ENCODE assay signal across 1 cellular context in the genomic region with DNA sequence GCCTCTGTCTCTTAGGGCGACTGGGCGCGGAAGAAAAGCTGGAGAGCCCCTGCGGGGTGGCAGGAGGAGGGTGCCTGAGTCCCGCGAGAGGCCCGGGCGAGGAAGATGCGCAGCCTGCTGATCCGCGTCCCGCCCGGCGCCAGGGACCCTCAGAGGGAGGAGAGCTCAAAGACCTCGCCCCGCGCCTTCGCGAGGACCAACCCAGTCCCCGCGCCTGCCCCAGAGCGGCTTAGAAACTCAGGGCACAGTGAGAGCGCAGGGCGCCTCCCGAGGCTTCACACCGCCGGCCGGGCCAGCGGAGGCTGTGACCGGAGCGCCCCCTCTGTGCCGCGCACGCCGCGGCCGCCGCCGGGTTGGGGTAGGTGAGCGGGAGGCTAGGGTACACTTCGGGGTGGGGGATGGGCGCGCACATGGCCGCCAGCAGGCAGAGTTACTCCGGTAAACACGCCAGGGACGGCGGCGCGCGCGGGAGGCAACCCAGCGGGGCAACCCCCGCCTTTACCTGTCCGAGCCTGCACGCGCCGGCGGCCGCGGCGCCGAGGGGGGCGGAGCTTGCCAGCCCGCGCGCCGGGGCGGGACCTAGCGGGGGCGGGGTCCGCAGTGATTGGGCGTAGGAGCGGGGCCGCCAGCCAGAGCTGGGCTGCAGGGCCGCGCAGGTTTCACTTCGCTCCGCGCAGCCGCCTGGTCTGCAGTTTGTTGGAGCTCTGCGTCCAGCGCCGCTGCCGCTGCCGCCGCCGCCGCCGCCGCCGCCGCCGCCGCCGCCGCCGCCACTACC.
TF ChIP-seq lines count a peak whose summit lies in the region.

A gene with protein sequence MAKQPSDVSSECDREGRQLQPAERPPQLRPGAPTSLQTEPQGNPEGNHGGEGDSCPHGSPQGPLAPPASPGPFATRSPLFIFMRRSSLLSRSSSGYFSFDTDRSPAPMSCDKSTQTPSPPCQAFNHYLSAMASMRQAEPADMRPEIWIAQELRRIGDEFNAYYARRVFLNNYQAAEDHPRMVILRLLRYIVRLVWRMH (plus strand): TSS at position 662 of the 775 bp plus-strand sequence. CDS start 2,832 bp downstream, outside the sequence.

TF ChIP-seq in HepG2, 621 proteins besides CTCF, POLR2A, EP300 and RAD21 (continued from another document and continues in another):
- TF ChIP-seq, protein P1, sequence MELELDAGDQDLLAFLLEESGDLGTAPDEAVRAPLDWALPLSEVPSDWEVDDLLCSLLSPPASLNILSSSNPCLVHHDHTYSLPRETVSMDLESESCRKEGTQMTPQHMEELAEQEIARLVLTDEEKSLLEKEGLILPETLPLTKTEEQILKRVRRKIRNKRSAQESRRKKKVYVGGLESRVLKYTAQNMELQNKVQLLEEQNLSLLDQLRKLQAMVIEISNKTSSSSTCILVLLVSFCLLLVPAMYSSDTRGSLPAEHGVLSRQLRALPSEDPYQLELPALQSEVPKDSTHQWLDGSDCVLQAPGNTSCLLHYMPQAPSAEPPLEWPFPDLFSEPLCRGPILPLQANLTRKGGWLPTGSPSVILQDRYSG (CRISPR knock-in tag; IDR thresholded peaks at IDR 0.05) = peak; percentile 95
- TF ChIP-seq ZBTB42 (CRISPR knock-in tag; IDR thresholded peaks at IDR 0.05) (peak; percentile 86; the same call in 1 of the 2 replicates), RBFOX2 (IDR thresholded peaks at IDR 0.05; ENCODE audit: low read depth, low read length) (peak; percentile 90), FOXM1 (CRISPR knock-in tag; IDR thresholded peaks at IDR 0.05) (no peak), NCOA5 (CRISPR knock-in tag; IDR thresholded peaks at IDR 0.05) (no peak), BRD4 (CRISPR knock-in tag; IDR thresholded peaks at IDR 0.05) (peak; percentile 73), HOXA3 (CRISPR knock-in tag; IDR thresholded peaks at IDR 0.05) (peak; percentile 95), HDAC2 (CRISPR knock-in tag; IDR thresholded peaks at IDR 0.05) (peak; percentile 76), AHR (CRISPR knock-in tag; IDR thresholded peaks at IDR 0.05) (peak; percentile 88; the same call in 1 of the 2 replicates), ZNF230 (CRISPR knock-in tag; IDR thresholded peaks at IDR 0.05) (peak; percentile 92), ZSCAN25 (CRISPR knock-in tag; IDR thresholded peaks at IDR 0.05) (peak; percentile 81), SP140L (CRISPR knock-in tag; IDR thresholded peaks at IDR 0.05; ENCODE audit: borderline replicate concordance) (no peak), TAF15 (IDR thresholded peaks at IDR 0.05; ENCODE audit: low read depth, low read length, poor library complexity, severe bottlenecking) (no peak), ZNF354B (CRISPR knock-in tag; IDR thresholded peaks at IDR 0.05) (no peak), JUN (CRISPR knock-in tag; IDR thresholded peaks at IDR 0.05) (peak; percentile 88), ZBTB21 (CRISPR knock-in tag; IDR thresholded peaks at IDR 0.05) (no peak), ZNF24 (IDR thresholded peaks at IDR 0.05) (no peak), HES4 (CRISPR knock-in tag; IDR thresholded peaks at IDR 0.05; ENCODE audit: borderline replicate concordance) (peak; percentile 86), NR2F1 (CRISPR knock-in tag; IDR thresholded peaks at IDR 0.05) (no peak), RBM22 (optimal IDR thresholded peaks at IDR 0.05; ENCODE audit: low read length) (no peak), HDAC6 (IDR thresholded peaks at IDR 0.05; ENCODE audit: low read depth, low read length) (no peak), ZNF30 (CRISPR knock-in tag; IDR thresholded peaks at IDR 0.05) (peak; percentile 86; the same call in 1 of the 2 replicates), ZNF569 (CRISPR knock-in tag; IDR thresholded peaks at IDR 0.05; ENCODE audit: borderline replicate concordance) (peak; percentile 98; the same call in 1 of the 2 replicates), MED1 (CRISPR knock-in tag; IDR thresholded peaks at IDR 0.05) (peak; percentile 92), SSRP1 (CRISPR knock-in tag; IDR thresholded peaks at IDR 0.05) (no peak), PHF20 (CRISPR knock-in tag; IDR thresholded peaks at IDR 0.05) (peak; percentile 71), POLR2AphosphoS5 (IDR thresholded peaks at IDR 0.05; ENCODE audit: low read depth, low read length) (peak; percentile 88), KLF13 (CRISPR knock-in tag; IDR thresholded peaks at IDR 0.05) (no peak)
- TF ChIP-seq, protein P2, sequence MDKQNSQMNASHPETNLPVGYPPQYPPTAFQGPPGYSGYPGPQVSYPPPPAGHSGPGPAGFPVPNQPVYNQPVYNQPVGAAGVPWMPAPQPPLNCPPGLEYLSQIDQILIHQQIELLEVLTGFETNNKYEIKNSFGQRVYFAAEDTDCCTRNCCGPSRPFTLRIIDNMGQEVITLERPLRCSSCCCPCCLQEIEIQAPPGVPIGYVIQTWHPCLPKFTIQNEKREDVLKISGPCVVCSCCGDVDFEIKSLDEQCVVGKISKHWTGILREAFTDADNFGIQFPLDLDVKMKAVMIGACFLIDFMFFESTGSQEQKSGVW (CRISPR knock-in tag; IDR thresholded peaks at IDR 0.05; ENCODE audit: borderline replicate concordance) = no peak; the same call in 1 of the 2 replicates
- TF ChIP-seq, protein P3, sequence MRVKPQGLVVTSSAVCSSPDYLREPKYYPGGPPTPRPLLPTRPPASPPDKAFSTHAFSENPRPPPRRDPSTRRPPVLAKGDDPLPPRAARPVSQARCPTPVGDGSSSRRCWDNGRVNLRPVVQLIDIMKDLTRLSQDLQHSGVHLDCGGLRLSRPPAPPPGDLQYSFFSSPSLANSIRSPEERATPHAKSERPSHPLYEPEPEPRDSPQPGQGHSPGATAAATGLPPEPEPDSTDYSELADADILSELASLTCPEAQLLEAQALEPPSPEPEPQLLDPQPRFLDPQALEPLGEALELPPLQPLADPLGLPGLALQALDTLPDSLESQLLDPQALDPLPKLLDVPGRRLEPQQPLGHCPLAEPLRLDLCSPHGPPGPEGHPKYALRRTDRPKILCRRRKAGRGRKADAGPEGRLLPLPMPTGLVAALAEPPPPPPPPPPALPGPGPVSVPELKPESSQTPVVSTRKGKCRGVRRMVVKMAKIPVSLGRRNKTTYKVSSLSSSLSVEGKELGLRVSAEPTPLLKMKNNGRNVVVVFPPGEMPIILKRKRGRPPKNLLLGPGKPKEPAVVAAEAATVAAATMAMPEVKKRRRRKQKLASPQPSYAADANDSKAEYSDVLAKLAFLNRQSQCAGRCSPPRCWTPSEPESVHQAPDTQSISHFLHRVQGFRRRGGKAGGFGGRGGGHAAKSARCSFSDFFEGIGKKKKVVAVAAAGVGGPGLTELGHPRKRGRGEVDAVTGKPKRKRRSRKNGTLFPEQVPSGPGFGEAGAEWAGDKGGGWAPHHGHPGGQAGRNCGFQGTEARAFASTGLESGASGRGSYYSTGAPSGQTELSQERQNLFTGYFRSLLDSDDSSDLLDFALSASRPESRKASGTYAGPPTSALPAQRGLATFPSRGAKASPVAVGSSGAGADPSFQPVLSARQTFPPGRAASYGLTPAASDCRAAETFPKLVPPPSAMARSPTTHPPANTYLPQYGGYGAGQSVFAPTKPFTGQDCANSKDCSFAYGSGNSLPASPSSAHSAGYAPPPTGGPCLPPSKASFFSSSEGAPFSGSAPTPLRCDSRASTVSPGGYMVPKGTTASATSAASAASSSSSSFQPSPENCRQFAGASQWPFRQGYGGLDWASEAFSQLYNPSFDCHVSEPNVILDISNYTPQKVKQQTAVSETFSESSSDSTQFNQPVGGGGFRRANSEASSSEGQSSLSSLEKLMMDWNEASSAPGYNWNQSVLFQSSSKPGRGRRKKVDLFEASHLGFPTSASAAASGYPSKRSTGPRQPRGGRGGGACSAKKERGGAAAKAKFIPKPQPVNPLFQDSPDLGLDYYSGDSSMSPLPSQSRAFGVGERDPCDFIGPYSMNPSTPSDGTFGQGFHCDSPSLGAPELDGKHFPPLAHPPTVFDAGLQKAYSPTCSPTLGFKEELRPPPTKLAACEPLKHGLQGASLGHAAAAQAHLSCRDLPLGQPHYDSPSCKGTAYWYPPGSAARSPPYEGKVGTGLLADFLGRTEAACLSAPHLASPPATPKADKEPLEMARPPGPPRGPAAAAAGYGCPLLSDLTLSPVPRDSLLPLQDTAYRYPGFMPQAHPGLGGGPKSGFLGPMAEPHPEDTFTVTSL (CRISPR knock-in tag; IDR thresholded peaks at IDR 0.05; ENCODE audit: borderline replicate concordance) = peak; percentile 66
- TF ChIP-seq, protein P4, sequence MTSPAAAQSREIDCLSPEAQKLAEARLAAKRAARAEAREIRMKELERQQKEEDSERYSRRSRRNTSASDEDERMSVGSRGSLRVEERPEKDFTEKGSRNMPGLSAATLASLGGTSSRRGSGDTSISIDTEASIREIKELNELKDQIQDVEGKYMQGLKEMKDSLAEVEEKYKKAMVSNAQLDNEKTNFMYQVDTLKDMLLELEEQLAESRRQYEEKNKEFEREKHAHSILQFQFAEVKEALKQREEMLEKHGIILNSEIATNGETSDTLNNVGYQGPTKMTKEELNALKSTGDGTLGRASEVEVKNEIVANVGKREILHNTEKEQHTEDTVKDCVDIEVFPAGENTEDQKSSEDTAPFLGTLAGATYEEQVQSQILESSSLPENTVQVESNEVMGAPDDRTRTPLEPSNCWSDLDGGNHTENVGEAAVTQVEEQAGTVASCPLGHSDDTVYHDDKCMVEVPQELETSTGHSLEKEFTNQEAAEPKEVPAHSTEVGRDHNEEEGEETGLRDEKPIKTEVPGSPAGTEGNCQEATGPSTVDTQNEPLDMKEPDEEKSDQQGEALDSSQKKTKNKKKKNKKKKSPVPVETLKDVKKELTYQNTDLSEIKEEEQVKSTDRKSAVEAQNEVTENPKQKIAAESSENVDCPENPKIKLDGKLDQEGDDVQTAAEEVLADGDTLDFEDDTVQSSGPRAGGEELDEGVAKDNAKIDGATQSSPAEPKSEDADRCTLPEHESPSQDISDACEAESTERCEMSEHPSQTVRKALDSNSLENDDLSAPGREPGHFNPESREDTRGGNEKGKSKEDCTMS (CRISPR knock-in tag; conservative IDR thresholded peaks at IDR 0.05) = no peak
- TF ChIP-seq, protein P5, sequence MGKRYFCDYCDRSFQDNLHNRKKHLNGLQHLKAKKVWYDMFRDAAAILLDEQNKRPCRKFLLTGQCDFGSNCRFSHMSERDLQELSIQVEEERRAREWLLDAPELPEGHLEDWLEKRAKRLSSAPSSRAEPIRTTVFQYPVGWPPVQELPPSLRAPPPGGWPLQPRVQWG (CRISPR knock-in tag; IDR thresholded peaks at IDR 0.05; ENCODE audit: borderline replicate concordance, low read depth) = no peak
- TF ChIP-seq, protein P6, sequence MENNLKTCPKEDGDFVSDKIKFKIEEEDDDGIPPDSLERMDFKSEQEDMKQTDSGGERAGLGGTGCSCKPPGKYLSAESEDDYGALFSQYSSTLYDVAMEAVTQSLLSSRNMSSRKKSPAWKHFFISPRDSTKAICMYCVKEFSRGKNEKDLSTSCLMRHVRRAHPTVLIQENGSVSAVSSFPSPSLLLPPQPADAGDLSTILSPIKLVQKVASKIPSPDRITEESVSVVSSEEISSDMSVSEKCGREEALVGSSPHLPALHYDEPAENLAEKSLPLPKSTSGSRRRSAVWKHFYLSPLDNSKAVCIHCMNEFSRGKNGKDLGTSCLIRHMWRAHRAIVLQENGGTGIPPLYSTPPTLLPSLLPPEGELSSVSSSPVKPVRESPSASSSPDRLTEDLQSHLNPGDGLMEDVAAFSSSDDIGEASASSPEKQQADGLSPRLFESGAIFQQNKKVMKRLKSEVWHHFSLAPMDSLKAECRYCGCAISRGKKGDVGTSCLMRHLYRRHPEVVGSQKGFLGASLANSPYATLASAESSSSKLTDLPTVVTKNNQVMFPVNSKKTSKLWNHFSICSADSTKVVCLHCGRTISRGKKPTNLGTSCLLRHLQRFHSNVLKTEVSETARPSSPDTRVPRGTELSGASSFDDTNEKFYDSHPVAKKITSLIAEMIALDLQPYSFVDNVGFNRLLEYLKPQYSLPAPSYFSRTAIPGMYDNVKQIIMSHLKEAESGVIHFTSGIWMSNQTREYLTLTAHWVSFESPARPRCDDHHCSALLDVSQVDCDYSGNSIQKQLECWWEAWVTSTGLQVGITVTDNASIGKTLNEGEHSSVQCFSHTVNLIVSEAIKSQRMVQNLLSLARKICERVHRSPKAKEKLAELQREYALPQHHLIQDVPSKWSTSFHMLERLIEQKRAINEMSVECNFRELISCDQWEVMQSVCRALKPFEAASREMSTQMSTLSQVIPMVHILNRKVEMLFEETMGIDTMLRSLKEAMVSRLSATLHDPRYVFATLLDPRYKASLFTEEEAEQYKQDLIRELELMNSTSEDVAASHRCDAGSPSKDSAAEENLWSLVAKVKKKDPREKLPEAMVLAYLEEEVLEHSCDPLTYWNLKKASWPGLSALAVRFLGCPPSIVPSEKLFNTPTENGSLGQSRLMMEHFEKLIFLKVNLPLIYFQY (CRISPR knock-in tag; IDR thresholded peaks at IDR 0.05; ENCODE audit: borderline replicate concordance) = peak; percentile 87; the same call in 1 of the 2 replicates
- TF ChIP-seq, protein P7, sequence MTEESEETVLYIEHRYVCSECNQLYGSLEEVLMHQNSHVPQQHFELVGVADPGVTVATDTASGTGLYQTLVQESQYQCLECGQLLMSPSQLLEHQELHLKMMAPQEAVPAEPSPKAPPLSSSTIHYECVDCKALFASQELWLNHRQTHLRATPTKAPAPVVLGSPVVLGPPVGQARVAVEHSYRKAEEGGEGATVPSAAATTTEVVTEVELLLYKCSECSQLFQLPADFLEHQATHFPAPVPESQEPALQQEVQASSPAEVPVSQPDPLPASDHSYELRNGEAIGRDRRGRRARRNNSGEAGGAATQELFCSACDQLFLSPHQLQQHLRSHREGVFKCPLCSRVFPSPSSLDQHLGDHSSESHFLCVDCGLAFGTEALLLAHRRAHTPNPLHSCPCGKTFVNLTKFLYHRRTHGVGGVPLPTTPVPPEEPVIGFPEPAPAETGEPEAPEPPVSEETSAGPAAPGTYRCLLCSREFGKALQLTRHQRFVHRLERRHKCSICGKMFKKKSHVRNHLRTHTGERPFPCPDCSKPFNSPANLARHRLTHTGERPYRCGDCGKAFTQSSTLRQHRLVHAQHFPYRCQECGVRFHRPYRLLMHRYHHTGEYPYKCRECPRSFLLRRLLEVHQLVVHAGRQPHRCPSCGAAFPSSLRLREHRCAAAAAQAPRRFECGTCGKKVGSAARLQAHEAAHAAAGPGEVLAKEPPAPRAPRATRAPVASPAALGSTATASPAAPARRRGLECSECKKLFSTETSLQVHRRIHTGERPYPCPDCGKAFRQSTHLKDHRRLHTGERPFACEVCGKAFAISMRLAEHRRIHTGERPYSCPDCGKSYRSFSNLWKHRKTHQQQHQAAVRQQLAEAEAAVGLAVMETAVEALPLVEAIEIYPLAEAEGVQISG (CRISPR knock-in tag; IDR thresholded peaks at IDR 0.05) = peak; percentile 91
- TF ChIP-seq, protein P8, sequence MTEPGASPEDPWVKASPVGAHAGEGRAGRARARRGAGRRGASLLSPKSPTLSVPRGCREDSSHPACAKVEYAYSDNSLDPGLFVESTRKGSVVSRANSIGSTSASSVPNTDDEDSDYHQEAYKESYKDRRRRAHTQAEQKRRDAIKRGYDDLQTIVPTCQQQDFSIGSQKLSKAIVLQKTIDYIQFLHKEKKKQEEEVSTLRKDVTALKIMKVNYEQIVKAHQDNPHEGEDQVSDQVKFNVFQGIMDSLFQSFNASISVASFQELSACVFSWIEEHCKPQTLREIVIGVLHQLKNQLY (CRISPR knock-in tag; IDR thresholded peaks at IDR 0.05) = peak; percentile 72
- TF ChIP-seq, protein P9, sequence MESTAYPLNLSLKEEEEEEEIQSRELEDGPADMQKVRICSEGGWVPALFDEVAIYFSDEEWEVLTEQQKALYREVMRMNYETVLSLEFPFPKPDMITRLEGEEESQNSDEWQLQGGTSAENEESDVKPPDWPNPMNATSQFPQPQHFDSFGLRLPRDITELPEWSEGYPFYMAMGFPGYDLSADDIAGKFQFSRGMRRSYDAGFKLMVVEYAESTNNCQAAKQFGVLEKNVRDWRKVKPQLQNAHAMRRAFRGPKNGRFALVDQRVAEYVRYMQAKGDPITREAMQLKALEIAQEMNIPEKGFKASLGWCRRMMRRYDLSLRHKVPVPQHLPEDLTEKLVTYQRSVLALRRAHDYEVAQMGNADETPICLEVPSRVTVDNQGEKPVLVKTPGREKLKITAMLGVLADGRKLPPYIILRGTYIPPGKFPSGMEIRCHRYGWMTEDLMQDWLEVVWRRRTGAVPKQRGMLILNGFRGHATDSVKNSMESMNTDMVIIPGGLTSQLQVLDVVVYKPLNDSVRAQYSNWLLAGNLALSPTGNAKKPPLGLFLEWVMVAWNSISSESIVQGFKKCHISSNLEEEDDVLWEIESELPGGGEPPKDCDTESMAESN (CRISPR knock-in tag; conservative IDR thresholded peaks at IDR 0.05) = peak; percentile 96
